27 cellular contexts compared by ENCODE assay signal in the genomic region with DNA sequence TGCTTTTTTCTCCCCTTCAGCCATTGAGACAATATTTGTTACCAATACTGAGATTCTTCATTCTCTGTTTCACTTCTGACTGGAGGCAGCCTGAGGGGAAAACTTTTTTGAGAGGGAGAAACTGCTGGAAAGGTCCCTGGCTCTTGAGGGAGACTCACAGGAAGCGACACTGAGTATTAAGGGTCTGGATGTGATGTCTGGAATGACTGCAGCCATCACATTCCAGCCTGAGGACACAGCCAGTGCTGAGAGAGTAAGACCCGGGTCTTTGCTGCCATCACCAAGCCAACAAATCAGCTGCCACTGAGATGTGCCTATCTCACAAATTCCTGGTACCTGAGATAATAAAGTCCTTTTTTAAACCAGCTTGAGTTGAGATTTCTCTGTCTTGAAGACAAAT.
"Had no signal": no experiment of that assay in that cellular context is flagged by ENCODE, and none has a peak within 500 bp of the region (broad histone marks: within the 10 kb centered on the region; RNA-seq: fewer than 3 reads in every experiment).

No MANE protein-coding gene starts in this region.

- H3K27ac Mint-ChIP-seq: immature natural killer cell; mesothelial cell of epicardium; naive B cell; natural killer cell treated with Interleukin-12 subunit alpha and Interleukin-12 subunit beta and Interleukin-15 and Interleukin-18, amount 100 ng/mL, for 72 hours; progenitor cell of endocrine pancreas; stimulated activated naive CD8-positive, alpha-beta T cell treated with anti-CD3 and anti-CD28 coated beads, Interleukin-15, Interleukin-2, amounts not matched to agents 100 ng/mL and 50 ng/mL, for 24 hours had no signal

- H3K9me3 ChIP-seq: right lobe of liver had no signal

- H3K4me2 ChIP-seq: smooth muscle cell had no signal

- H3K27ac ChIP-seq: left lung, lower lobe of right lung, ovary, right atrium auricular region, right lobe of liver, suprapubic skin, thoracic aorta, tibial artery, upper lobe of right lung had no signal

- H3K4me1 Mint-ChIP-seq: immature natural killer cell, mesothelial cell of epicardium, naive B cell had no signal

- H3K36me3 Mint-ChIP-seq: immature natural killer cell, mesothelial cell of epicardium had no signal

- H3K36me3 ChIP-seq: left lung, lower lobe of right lung, ovary, right atrium auricular region, right lobe of liver, suprapubic skin, thoracic aorta, tibial artery, upper lobe of right lung had no signal

- H3K27me3 Mint-ChIP-seq: progenitor cell of endocrine pancreas had no signal

- H3K27me3 ChIP-seq: left lung, ovary, right atrium auricular region, right lobe of liver, suprapubic skin, tibial artery, upper lobe of right lung had no signal

- H3K4me1 ChIP-seq: left lung, lower lobe of right lung, right atrium auricular region, right lobe of liver, suprapubic skin, tibial artery, upper lobe of right lung had no signal

- DNase-seq: hypothalamus; immature natural killer cell; kidney; left colon; left lung; lower lobe of right lung; mammary epithelial cell; mesenchymal stem cell; naive B cell; ovary; right lobe of liver; stimulated activated CD4-positive, alpha-beta T cell treated with anti-CD3 and anti-CD28 coated beads, Interleukin-1b, Interleukin-23, amount 100 ng/mL, for 48 hours; stimulated activated CD4-positive, alpha-beta T cell treated with anti-CD3 and anti-CD28 coated beads, Interleukin-2, amount 100 ng/mL, for 48 hours; stimulated activated CD4-positive, alpha-beta T cell treated with anti-CD3 and anti-CD28 coated beads, Interleukin-4, amount 100 ng/mL, for 4 hours; stimulated activated CD8-positive, alpha-beta memory T cell treated with anti-CD3 and anti-CD28 coated beads, Interleukin-4, amount 100 ng/mL, for 48 hours; stimulated activated naive CD4-positive, alpha-beta T cell; tibial artery; trophoblast cell; upper lobe of right lung had no signal

- H3K4me3 ChIP-seq: left lung, lower lobe of right lung, ovary, right atrium auricular region, right lobe of liver, smooth muscle cell, suprapubic skin, thoracic aorta, tibial artery, upper lobe of right lung had no signal

- H3K4me3 Mint-ChIP-seq: immature natural killer cell; mesothelial cell of epicardium; naive B cell; natural killer cell treated with Interleukin-12 subunit alpha and Interleukin-12 subunit beta and Interleukin-15 and Interleukin-18, amount 100 ng/mL, for 72 hours; stimulated activated naive CD8-positive, alpha-beta T cell treated with anti-CD3 and anti-CD28 coated beads, Interleukin-15, Interleukin-2, amounts not matched to agents 100 ng/mL and 50 ng/mL, for 24 hours had no signal
